ENCODE assay signal across 8 cellular contexts in genomic region chr12:56127485-56127887, GRCh38. TPM values are rescaled to one million over a fixed set of nuclear protein-coding genes. Genes with fewer than 3 reads are reported as not detected.
A peak's percentile ranks its signal among the peaks of the same experiment; 100 is the strongest.
DNase-seq lines count a peak whose midpoint lies in the region; ATAC-seq and TF ChIP-seq lines count a peak whose summit lies in the region.

No MANE protein-coding gene starts in this region.

- peak overlapping the region; percentile 99 for H3K27ac Mint-ChIP-seq in progenitor cell of endocrine pancreas

- no peak for TF ChIP-seq CTCF in DOHH2 (IDR thresholded peaks at IDR 0.05; ENCODE audit: low read depth, low read length, poor library complexity, severe bottlenecking)
- no peak for TF ChIP-seq CTCF in RWPE2 (IDR thresholded peaks at IDR 0.05; ENCODE audit: poor library complexity, severe bottlenecking)
- TF ChIP-seq CTCF in epithelial cell of proximal tubule (conservative IDR thresholded peaks at IDR 0.05; ENCODE audit: low read depth, low read length) = no peak
- TF ChIP-seq CTCF in progenitor cell of endocrine pancreas (IDR thresholded peaks at IDR 0.05; ENCODE audit: unreplicated experiment) = no peak

- H3K9me3 ChIP-seq in DOHH2 (ENCODE audit: control insufficient read depth, insufficient read depth, low read length) (peaks cover 5% of the 10 kb centered on the region; the same call in 1 of the 2 replicates), RWPE2 (ENCODE audit: severe bottlenecking) (no peaks in the 10 kb centered on the region)

- no peaks in the 10 kb centered on the region for H4K20me1 ChIP-seq in DOHH2 (ENCODE audit: control insufficient read depth, insufficient read depth, low read depth, low read length)

- peak overlapping the region; percentile 93 for H3K4me3 Mint-ChIP-seq in progenitor cell of endocrine pancreas (ENCODE audit: low read depth)

- DNase-seq in RWPE2 (ENCODE audit: low spot score) (no peak), epithelial cell of proximal tubule (ENCODE audit: low read depth) (no peak), progenitor cell of endocrine pancreas (ENCODE audit: low spot score, unreplicated experiment) (no peak), COLO668 (lab: John Stamatoyannopoulos, UW; ENCODE audit: unreplicated experiment) (no peak), NCI-H446 (lab: John Stamatoyannopoulos, UW) (no peak)
- no peak for DNase-seq in stimulated activated naive CD4-positive, alpha-beta T cell (lab: John Stamatoyannopoulos, UW)

- peak overlapping the region; percentile 93 for H3K4me2 ChIP-seq in DOHH2 (ENCODE audit: low read length)

- H3K4me1 ChIP-seq in DOHH2 (ENCODE audit: control insufficient read depth, low read length) = peaks cover 54% of the 10 kb centered on the region
- H3K4me1 ChIP-seq in RWPE2 (ENCODE audit: insufficient read depth, poor library complexity, severe bottlenecking) = peaks cover 18% of the 10 kb centered on the region

- ATAC-seq in RWPE2 (ENCODE audit: low read depth) = no peak
- ATAC-seq in GM18858 (IDR thresholded peaks at IDR 0.05; ENCODE audit: unreplicated experiment) = no peak

- H3K27me3 ChIP-seq in DOHH2 (ENCODE audit: control insufficient read depth, low read length) (no peaks in the 10 kb centered on the region), RWPE2 (ENCODE audit: insufficient read depth, poor library complexity, severe bottlenecking) (no peaks in the 10 kb centered on the region)

- H3F3A ChIP-seq in DOHH2 (ENCODE audit: control insufficient read depth, insufficient read depth) = peaks cover 28% of the 10 kb centered on the region

- H3K4me3 ChIP-seq in DOHH2 (ENCODE audit: low read length) = peak overlapping the region; percentile 75
- H3K4me3 ChIP-seq in RWPE2 (ENCODE audit: severe bottlenecking) = peak overlapping the region; percentile 89
- H3K4me3 ChIP-seq in epithelial cell of proximal tubule (ENCODE audit: low read depth, low read length) = peak overlapping the region; percentile 57

- H3K4me1 Mint-ChIP-seq in progenitor cell of endocrine pancreas (ENCODE audit: low read depth) = peaks cover 42% of the 10 kb centered on the region

- peaks cover 40% of the 10 kb centered on the region for H3K79me2 ChIP-seq in DOHH2 (ENCODE audit: control insufficient read depth, low read length)

- peaks cover 16% of the 10 kb centered on the region for H3K36me3 Mint-ChIP-seq in progenitor cell of endocrine pancreas (ENCODE audit: insufficient read depth)

- peak overlapping the region; percentile 82 for H3K27ac ChIP-seq in DOHH2 (ENCODE audit: low read depth, low read length)
- peak overlapping the region; percentile 70 for H3K27ac ChIP-seq in RWPE2 (ENCODE audit: poor library complexity, severe bottlenecking)

- H3K9me2 ChIP-seq in DOHH2 (replicated peaks; ENCODE audit: control insufficient read depth, low read length) = no peaks in the 10 kb centered on the region

- H3K36me3 ChIP-seq in DOHH2 (ENCODE audit: control insufficient read depth, low read length) = peaks cover 26% of the 10 kb centered on the region
- H3K36me3 ChIP-seq in RWPE2 (ENCODE audit: low read depth) = peaks cover 27% of the 10 kb centered on the region

- H3K9me3 Mint-ChIP-seq in progenitor cell of endocrine pancreas (ENCODE audit: low read depth) = no peaks in the 10 kb centered on the region

- no peaks in the 10 kb centered on the region for H3K27me3 Mint-ChIP-seq in progenitor cell of endocrine pancreas

RNA-seq across cellular contexts. Expression of gene ESYT1, which starts 0.6 kb away (rescaled TPM):
- total RNA-seq in epithelial cell of proximal tubule = 384 and 464 TPM in 2 replicates
- 102 TPM in 2 replicates for total RNA-seq in progenitor cell of endocrine pancreas

RNA-seq across cellular contexts. Expression of gene ZC3H10, which starts 9.4 kb away (rescaled TPM):
- total RNA-seq in epithelial cell of proximal tubule (1.8 and 2.7 TPM in 2 replicates), progenitor cell of endocrine pancreas (12.0 and 13.8 TPM in 2 replicates)

RNA-seq across cellular contexts. Expression of gene RPL41, which starts 11.1 kb away (rescaled TPM):
- total RNA-seq in epithelial cell of proximal tubule (3,901 and 5,792 TPM in 2 replicates), progenitor cell of endocrine pancreas (3,912 and 3,916 TPM in 2 replicates)

RNA-seq across cellular contexts. Expression of gene PA2G4, which starts 23.1 kb away (rescaled TPM):
- total RNA-seq in epithelial cell of proximal tubule (230 and 332 TPM in 2 replicates), progenitor cell of endocrine pancreas (103 and 106 TPM in 2 replicates)

RNA-seq across cellular contexts. Expression of gene MYL6B, which starts 24.9 kb away (rescaled TPM):
- total RNA-seq in epithelial cell of proximal tubule = 119 and 133 TPM in 2 replicates
- total RNA-seq in progenitor cell of endocrine pancreas = 169 and 172 TPM in 2 replicates
